Comparison of ENCODE assay signal across 8 cellular contexts in genomic region chr1:109910123-109910962, GRCh38. TPM values are rescaled to one million over a fixed set of nuclear protein-coding genes. Genes with fewer than 3 reads are reported as not detected.
DNase-seq lines count a peak whose midpoint lies in the region; ATAC-seq and TF ChIP-seq lines count a peak whose summit lies in the region.

TSS of gene CSF1 (plus strand) at chr1:109910849. CDS start at chr1:109911024, 175 bp downstream.

- H3K27me3 Mint-ChIP-seq in CD8-positive, alpha-beta memory T cell: peaks cover 0 to 6% of the 10 kb centered on the region in 2 donors
- H3K27me3 Mint-ChIP-seq in type B pancreatic cell: peaks cover 42% of the 10 kb centered on the region

- TF ChIP-seq CTCF in heart right ventricle (IDR thresholded peaks at IDR 0.05) (peak in 2 of 9 donors; percentile 13 to 26), type B pancreatic cell (conservative IDR thresholded peaks at IDR 0.05) (no peak)

- peak; percentile 25 to 76 (median 43) for DNase-seq in CD8-positive, alpha-beta memory T cell
- DNase-seq in amniotic stem cell (lab: John Stamatoyannopoulos, UW): peak; percentile 40
- DNase-seq in heart right ventricle: peak; percentile 83 to 88
- DNase-seq in pons (ENCODE audit: low spot score): peak; percentile 82
- peak; percentile 81 for DNase-seq in type B pancreatic cell (ENCODE audit: extremely low spot score, unreplicated experiment)
- no peak for DNase-seq in NAMALWA (ENCODE audit: low spot score)

- H3K27ac ChIP-seq in CD8-positive, alpha-beta memory T cell (ENCODE audit: low read depth, low read length): peak within 1 kb of the TSS; percentile 64
- peak within 1 kb of the TSS; percentile 77 to 93 (median 88) for H3K27ac ChIP-seq in heart right ventricle

- peak within 1 kb of the TSS; percentile 74 to 94 (median 87) for H3K27ac Mint-ChIP-seq in CD8-positive, alpha-beta memory T cell
- H3K27ac Mint-ChIP-seq in type B pancreatic cell: peak within 1 kb of the TSS; percentile 81

- no peaks in the 10 kb centered on the region for H3K9me3 Mint-ChIP-seq in CD8-positive, alpha-beta memory T cell
- H3K9me3 Mint-ChIP-seq in type B pancreatic cell: no peaks in the 10 kb centered on the region

- no peaks in the 10 kb centered on the region for H3K27me3 ChIP-seq in CD8-positive, alpha-beta memory T cell (ENCODE audit: insufficient read depth, low read length, poor library complexity, severe bottlenecking)
- H3K27me3 ChIP-seq in heart right ventricle: peaks cover 0 to 17% (median 0%) of the 10 kb centered on the region in 7 donors

- CTCF ChIA-PET in CD8-positive, alpha-beta memory T cell (lab: Charles Lee): interaction anchor here (1.8 kb wide), 1 partner anchor 74 kb away, joined by 4 read pairs; the partner anchor contains the start of gene AHCYL1

- POLR2A ChIA-PET in CD8-positive, alpha-beta memory T cell (lab: Charles Lee): interaction anchor here (1.1 kb wide), 1 partner anchor 120 kb away, joined by 3 read pairs; no protein-coding TSS in a partner anchor

- intact Hi-C loops in T-helper 2 cell treated with Interferon-gamma antibody and Interleukin-4, amounts not matched to agents 100 ng/mL and 5 ng/mL, for 36 hours (cut with micrococcal nuclease): loop anchor here (1.0 to 5.0 kb wide), 3 partner anchors 120 to 363 kb away; partner anchors contain the start of gene GNAI3
- intact Hi-C loops in heart right ventricle (cut with DNase I): loop anchor here in 8 of 10 donors (1.0 to 10.0 kb wide), 9 partner anchors 34 to 133 kb away; partner anchors contain the start of gene AHCYL1 (in 4 of the 8)

- H3K4me3 ChIP-seq in CD8-positive, alpha-beta memory T cell (ENCODE audit: low read length): peak within 1 kb of the TSS; percentile 71
- peak within 1 kb of the TSS; percentile 69 to 97 (median 89) for H3K4me3 ChIP-seq in heart right ventricle

- H3K4me1 ChIP-seq in CD8-positive, alpha-beta memory T cell (ENCODE audit: insufficient read depth, low read length): peaks cover 59% of the 10 kb centered on the region
- H3K4me1 ChIP-seq in heart right ventricle: peaks cover 26 to 84% (median 62%) of the 10 kb centered on the region in 9 donors

- ATAC-seq in HG02759 (IDR thresholded peaks at IDR 0.05; ENCODE audit: unreplicated experiment) (peak; percentile 40), heart right ventricle (peak; percentile 69 to 88 (median 80))

- H3K9me3 ChIP-seq in CD8-positive, alpha-beta memory T cell (ENCODE audit: low read length): no peaks in the 10 kb centered on the region
- no peaks in the 10 kb centered on the region for H3K9me3 ChIP-seq in heart right ventricle

- H3K4me3 Mint-ChIP-seq in CD8-positive, alpha-beta memory T cell: peak within 1 kb of the TSS; percentile 85 to 93 (median 90)
- H3K4me3 Mint-ChIP-seq in type B pancreatic cell: peak within 1 kb of the TSS; percentile 94

- peaks cover 0 to 2% (median 0%) of the 10 kb centered on the region in 3 donors for H3K36me3 Mint-ChIP-seq in CD8-positive, alpha-beta memory T cell
- H3K36me3 Mint-ChIP-seq in type B pancreatic cell: no peaks in the 10 kb centered on the region

- H3K4me1 Mint-ChIP-seq in CD8-positive, alpha-beta memory T cell: peaks cover 50 to 75% (median 64%) of the 10 kb centered on the region in 3 donors
- H3K4me1 Mint-ChIP-seq in type B pancreatic cell (ENCODE audit: unreplicated experiment): peaks cover 37% of the 10 kb centered on the region

- WGBS in heart right ventricle, 2 donors: 1 to 2% methylated on average over 34 to 45 of the region's 45 CpGs

- H3K36me3 ChIP-seq in CD8-positive, alpha-beta memory T cell (ENCODE audit: insufficient read depth, low read length): no peaks in the 10 kb centered on the region
- H3K36me3 ChIP-seq in heart right ventricle: peaks cover 0 to 15% (median 3%) of the 10 kb centered on the region in 9 donors

RNA-seq across cellular contexts. Expression of gene CSF1, which starts in this region (rescaled TPM):
- 10 to 100 TPM; 82.8 to 87.8 TPM for total RNA-seq in CD8-positive, alpha-beta memory T cell
- 5.6 TPM for polyA plus RNA-seq in CD8-positive, alpha-beta memory T cell
- total RNA-seq in T-helper 2 cell treated with Interferon-gamma antibody and Interleukin-4, amounts not matched to agents 100 ng/mL and 5 ng/mL, for 36 hours: 75.0 and 76.4 TPM in 2 replicates
- 10 to 100 TPM in 6 of 10 donors, 1 to 10 TPM in 4; 6.3 to 26.2 (median 12.3) TPM for total RNA-seq in heart right ventricle
- 10 to 100 TPM; 11.5 to 15.1 TPM for polyA plus RNA-seq in heart right ventricle
- 10.9 and 15.2 TPM in 2 replicates for total RNA-seq in type B pancreatic cell (ENCODE audit: low replicate concordance)
